In genomic region chr6:158661156-158661555, GRCh38 we compare ENCODE assay signal across 17 cellular contexts.
DNase-seq lines count a peak whose midpoint lies in the region; ATAC-seq and TF ChIP-seq lines count a peak whose summit lies in the region.
"Had no signal": no experiment of that assay in that cellular context is flagged by ENCODE, and none has a peak within 500 bp of the region (broad histone marks: within the 10 kb centered on the region; RNA-seq: fewer than 3 reads in every experiment).

No MANE protein-coding gene starts in this region.

- TF ChIP-seq CTCF in epithelial cell of esophagus (IDR thresholded peaks at IDR 0.05; ENCODE audit: insufficient read depth, low read depth, low read length, missing control alignments) (peak; percentile 45), tibial artery (IDR thresholded peaks at IDR 0.05) (no peak)

- no peak overlapping the region for H3K4me3 Mint-ChIP-seq in stimulated activated effector memory CD8-positive, alpha-beta T cell treated with anti-CD3 and anti-CD28 coated beads, Interleukin-12 subunit alpha, Interleukin-12 subunit beta, amount 100 ng/mL, for 72 hours
- H3K4me3 Mint-ChIP-seq: nephron; stimulated activated memory B cell treated with anti-CD40 and anti-IgM and Interleukin-4, amounts not matched to agents 10 μg/mL and 1 μg/mL and 100 μg/mL, for 72 hours; type B pancreatic cell had no signal

- no peaks in the 10 kb centered on the region for H3K27me3 ChIP-seq in tibial artery
- H3K27me3 ChIP-seq: Peyer's patch had no signal

- peaks cover 100% of the 10 kb centered on the region for H3K36me3 Mint-ChIP-seq in stimulated activated effector memory CD8-positive, alpha-beta T cell treated with anti-CD3 and anti-CD28 coated beads, Interleukin-12 subunit alpha, Interleukin-12 subunit beta, amount 100 ng/mL, for 72 hours
- H3K36me3 Mint-ChIP-seq: type B pancreatic cell had no signal

- no peak overlapping the region for H3K4me3 ChIP-seq in epithelial cell of esophagus (ENCODE audit: low read length)
- H3K4me3 ChIP-seq in tibial artery: no peak overlapping the region
- H3K4me3 ChIP-seq: Peyer's patch had no signal

- peak overlapping the region; percentile 50 for H3K27ac Mint-ChIP-seq in stimulated activated effector memory CD8-positive, alpha-beta T cell treated with anti-CD3 and anti-CD28 coated beads, Interleukin-12 subunit alpha, Interleukin-12 subunit beta, amount 100 ng/mL, for 72 hours
- H3K27ac Mint-ChIP-seq: stimulated activated memory B cell treated with anti-CD40 and anti-IgM and Interleukin-4, amounts not matched to agents 10 μg/mL and 1 μg/mL and 100 μg/mL, for 72 hours; type B pancreatic cell had no signal

- ATAC-seq in stimulated activated effector memory CD8-positive, alpha-beta T cell treated with anti-CD3 and anti-CD28 coated beads, Interleukin-12 subunit alpha, Interleukin-12 subunit beta, amount 100 ng/mL, for 72 hours: no peak

- H3K9me3 Mint-ChIP-seq in stimulated activated effector memory CD8-positive, alpha-beta T cell treated with anti-CD3 and anti-CD28 coated beads, Interleukin-12 subunit alpha, Interleukin-12 subunit beta, amount 100 ng/mL, for 72 hours: no peaks in the 10 kb centered on the region
- H3K9me3 Mint-ChIP-seq: nephron; stimulated activated memory B cell treated with anti-CD40 and anti-IgM and Interleukin-4, amounts not matched to agents 10 μg/mL and 1 μg/mL and 100 μg/mL, for 72 hours; type B pancreatic cell had no signal

- no peak overlapping the region for H3K27ac ChIP-seq in tibial artery

- H3K4me1 ChIP-seq in tibial artery: no peaks in the 10 kb centered on the region

- intact Hi-C loops in tibial artery (cut with DNase I; ENCODE audit: low total_unique reads): no loop called here

- peaks cover 39% of the 10 kb centered on the region for H3K4me1 Mint-ChIP-seq in stimulated activated effector memory CD8-positive, alpha-beta T cell treated with anti-CD3 and anti-CD28 coated beads, Interleukin-12 subunit alpha, Interleukin-12 subunit beta, amount 100 ng/mL, for 72 hours

- peak; percentile 45 for DNase-seq in NCI-H510A treated with DMSO at 0.1 percent for 48 hours (lab: John Stamatoyannopoulos, UW)
- no peak for DNase-seq in NCI-H510A (lab: John Stamatoyannopoulos, UW)
- DNase-seq in NCI-H2029 treated with DMSO at 0.1 percent for 48 hours (lab: John Stamatoyannopoulos, UW): peak; percentile 81
- peak; percentile 58 for DNase-seq in epithelial cell of esophagus (ENCODE audit: low read depth)
- DNase-seq in stimulated activated effector memory CD8-positive, alpha-beta T cell treated with anti-CD3 and anti-CD28 coated beads, Interleukin-12 subunit alpha, Interleukin-12 subunit beta, amount 100 ng/mL, for 72 hours (ENCODE audit: low spot score in 2 of 2): no peak
- DNase-seq in tibial artery: no peak
- no peak for DNase-seq in kidney glomerular epithelial cell (lab: John Stamatoyannopoulos, UW)
- no peak for DNase-seq in stimulated activated CD4-positive, alpha-beta T cell treated with anti-CD3 and anti-CD28 coated beads, Interleukin-4, amount 100 ng/mL, for 4 hours
- DNase-seq: activated naive CD4-positive, alpha-beta T cell; aorta; NCI-H1694; SK-N-SH; T1000 had no signal

- H3K36me3 ChIP-seq in tibial artery: peaks cover 0 to 5% (median 0%) of the 10 kb centered on the region in 3 donors
- H3K36me3 ChIP-seq: Peyer's patch had no signal

- H3K9me3 ChIP-seq in tibial artery: no peaks in the 10 kb centered on the region
- H3K9me3 ChIP-seq: Peyer's patch, SK-N-SH had no signal

Comparison
In these comparisons a context has a peak if more than half of its experiments do, and no peak if none do; other contexts are left out.
1. DNase-seq: peak in NCI-H510A treated with DMSO at 0.1 percent for 48 hours (single experiment), NCI-H2029 treated with DMSO at 0.1 percent for 48 hours (single experiment) and epithelial cell of esophagus (single experiment); none in NCI-H510A (single experiment), stimulated activated effector memory CD8-positive, alpha-beta T cell treated with anti-CD3 and anti-CD28 coated beads, Interleukin-12 subunit alpha, Interleukin-12 subunit beta, amount 100 ng/mL, for 72 hours (0 of 2), tibial artery (0 of 2), kidney glomerular epithelial cell (single experiment) and stimulated activated CD4-positive, alpha-beta T cell treated with anti-CD3 and anti-CD28 coated beads, Interleukin-4, amount 100 ng/mL, for 4 hours (0 of 2).